In genomic region chr21:33522950-33523349, GRCh38 we compare ENCODE assay signal across 2 cellular contexts.
TF ChIP-seq lines count a peak whose summit lies in the region.

No MANE protein-coding gene starts in this region.

TF ChIP-seq in GM23338, 12 proteins besides CTCF, POLR2A, EP300 and RAD21 (continued from another document):
- TF ChIP-seq NANOG (IDR thresholded peaks at IDR 0.05; ENCODE audit: borderline replicate concordance) (no peak), ZNF462 (CRISPR knock-in tag; IDR thresholded peaks at IDR 0.05) (no peak), STAT1 (IDR thresholded peaks at IDR 0.05; ENCODE audit: unreplicated experiment) (no peak), REST (IDR thresholded peaks at IDR 0.05; ENCODE audit: unreplicated experiment) (no peak), JUNB (IDR thresholded peaks at IDR 0.05; ENCODE audit: unreplicated experiment) (no peak), ZNF331 (CRISPR knock-in tag; IDR thresholded peaks at IDR 0.05; ENCODE audit: low read depth) (no peak), ETS1 (IDR thresholded peaks at IDR 0.05) (no peak), CREB1 (CRISPR knock-in tag; IDR thresholded peaks at IDR 0.05; ENCODE audit: low read depth) (no peak), EZH2phosphoT487 (IDR thresholded peaks at IDR 0.05; ENCODE audit: unreplicated experiment) (no peak), EZH2 (IDR thresholded peaks at IDR 0.05; ENCODE audit: low read depth, unreplicated experiment) (no peak), ZNF114 (CRISPR knock-in tag; IDR thresholded peaks at IDR 0.05) (no peak)

TF ChIP-seq in endothelial cell of umbilical vein, 7 proteins besides CTCF, POLR2A, EP300 and RAD21:
- TF ChIP-seq, protein P1, sequence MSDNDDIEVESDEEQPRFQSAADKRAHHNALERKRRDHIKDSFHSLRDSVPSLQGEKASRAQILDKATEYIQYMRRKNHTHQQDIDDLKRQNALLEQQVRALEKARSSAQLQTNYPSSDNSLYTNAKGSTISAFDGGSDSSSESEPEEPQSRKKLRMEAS (IDR thresholded peaks at IDR 0.05; ENCODE audit: insufficient read depth, insufficient read length), result no peak
- TF ChIP-seq JUN (IDR thresholded peaks at IDR 0.05; ENCODE audit: borderline replicate concordance, insufficient read depth, insufficient read length, low read depth) (no peak), GATA2 (IDR thresholded peaks at IDR 0.05; ENCODE audit: insufficient read depth, insufficient read length, low read depth, low read length) (no peak)
